Comparison of ENCODE assay signal across 13 cellular contexts in the genomic region with DNA sequence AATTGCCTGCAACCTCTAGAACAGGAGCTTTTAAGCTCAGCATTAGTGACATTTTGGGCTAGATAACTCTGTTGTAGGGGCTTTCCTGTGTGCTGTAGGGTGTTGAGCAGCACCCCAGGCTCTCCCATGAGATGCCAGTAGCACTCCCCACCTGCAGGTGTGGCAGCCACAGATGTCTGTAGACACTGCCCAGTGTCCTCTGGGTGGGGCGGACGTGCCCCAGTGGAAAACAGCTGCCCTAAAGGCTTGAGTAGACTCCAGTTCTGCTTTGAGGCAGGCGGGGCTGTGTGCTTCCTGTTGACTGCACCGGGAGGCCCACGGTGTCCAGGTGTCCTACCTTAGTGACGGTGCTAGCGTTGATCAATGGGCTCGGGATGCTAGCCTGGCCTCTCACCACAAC. TPM values are rescaled to one million over a fixed set of nuclear protein-coding genes. Genes with fewer than 3 reads are reported as not detected.
A peak's percentile ranks its signal among the peaks of the same experiment; 100 is the strongest.
DNase-seq lines count a peak whose midpoint lies in the region; ATAC-seq, FAIRE-seq and TF ChIP-seq lines count a peak whose summit lies in the region.
"Had no signal": no experiment of that assay in that cellular context is flagged by ENCODE, and none has a peak within 500 bp of the region (broad histone marks: within the 10 kb centered on the region; RNA-seq: fewer than 3 reads in every experiment).

No MANE protein-coding gene starts in this region.

- TF ChIP-seq CTCF in prostate gland (IDR thresholded peaks at IDR 0.05) = no peak

- H3K4me1 Mint-ChIP-seq in T-cell = peaks cover 54 to 71% (median 59%) of the 10 kb centered on the region in 3 donors
- H3K4me1 Mint-ChIP-seq: H9 had no signal

- no peak for TF ChIP-seq POLR2A in prostate gland (IDR thresholded peaks at IDR 0.05)

- ATAC-seq in T-cell (replicated peaks in 1 of 4) (peak in 2 of 4 experiments; percentile 25 to 29), GM21360 (IDR thresholded peaks at IDR 0.05; ENCODE audit: unreplicated experiment) (no peak)

- H3K9me3 ChIP-seq in effector memory CD4-positive, alpha-beta T cell (ENCODE audit: control insufficient read depth, low read length) = no peaks in the 10 kb centered on the region
- H3K9me3 ChIP-seq in prostate gland = no peaks in the 10 kb centered on the region

- no peaks in the 10 kb centered on the region for H3K27me3 Mint-ChIP-seq in T-cell

- DNase-seq in COLO668 (lab: John Stamatoyannopoulos, UW; ENCODE audit: unreplicated experiment) (peak; percentile 82), T-cell (peak in 9 of 34 experiments; percentile 5 to 46 (median 19)), prostate gland (ENCODE audit: low spot score) (peak; percentile 2), NCI-H2227 (lab: John Stamatoyannopoulos, UW; ENCODE audit: unreplicated experiment) (no peak), HTR-8/SVneo (ENCODE audit: insufficient read length, low spot score) (no peak)
- no peak for DNase-seq in effector memory CD4-positive, alpha-beta T cell
- DNase-seq: activated effector memory CD4-positive, alpha-beta T cell treated with anti-CD3 and anti-CD28 coated beads, Interleukin-2, amount 50 U/mL, for 16 hours; Calu3; H9; IMR-90; mammary epithelial cell; NCI-H1930 had no signal

- H3K4me3 Mint-ChIP-seq in T-cell = peak overlapping the region; percentile 39 to 86 (median 68)
- H3K4me3 Mint-ChIP-seq: H9 had no signal

- no peak for FAIRE-seq in HTR-8/SVneo (lab: Jason Lieb, UNC)

- peaks cover 41% of the 10 kb centered on the region for H3K36me3 ChIP-seq in effector memory CD4-positive, alpha-beta T cell (ENCODE audit: control insufficient read depth, insufficient read depth, low read length)
- no peaks in the 10 kb centered on the region for H3K36me3 ChIP-seq in prostate gland

- intact Hi-C loops in prostate gland (cut with DNase I) = no loop called here

- 94% methylated on average over 8 of the region's 8 CpGs for WGBS in prostate gland

- CTCF ChIA-PET in T-cell (lab: Charles Lee) = no interaction called here

- H3K27ac ChIP-seq in effector memory CD4-positive, alpha-beta T cell (ENCODE audit: insufficient read depth, low read length, poor library complexity, severe bottlenecking) = peak overlapping the region; percentile 38
- H3K27ac ChIP-seq in prostate gland = no peak overlapping the region

- H3K4me3 ChIP-seq in effector memory CD4-positive, alpha-beta T cell (ENCODE audit: insufficient read depth, low read depth, low read length, poor library complexity, severe bottlenecking) = peak overlapping the region; percentile 3
- H3K4me3 ChIP-seq in prostate gland = no peak overlapping the region

- no peaks in the 10 kb centered on the region for H3K27me3 ChIP-seq in effector memory CD4-positive, alpha-beta T cell (replicated peaks; ENCODE audit: control insufficient read depth, insufficient read depth, low read length, poor library complexity, severe bottlenecking)
- H3K27me3 ChIP-seq in prostate gland (replicated peaks; ENCODE audit: insufficient read depth) = no peaks in the 10 kb centered on the region

- H3K27ac Mint-ChIP-seq in T-cell = peak overlapping the region; percentile 94 to 95

- H3K9me3 Mint-ChIP-seq in T-cell = no peaks in the 10 kb centered on the region
- H3K9me3 Mint-ChIP-seq: H9 had no signal

- H3K36me3 Mint-ChIP-seq in T-cell = peaks cover 52% of the 10 kb centered on the region

- POLR2A ChIA-PET in T-cell (lab: Charles Lee) = no interaction called here

- peaks cover 53% of the 10 kb centered on the region for H3K4me1 ChIP-seq in effector memory CD4-positive, alpha-beta T cell (ENCODE audit: control insufficient read depth, insufficient read depth, low read length, poor library complexity, severe bottlenecking)
- H3K4me1 ChIP-seq in prostate gland (replicated peaks) = no peaks in the 10 kb centered on the region

RNA-seq across cellular contexts. Expression of a gene that starts 16.9 kb away (rescaled TPM):
- total RNA-seq in T-cell (10 to 100 TPM in 4 of 5 donors, 1 to 10 TPM in 1; 8.9 to 39.3 (median 12.3) TPM), prostate gland (10 to 100 TPM; 10.7 to 14.9 TPM)

RNA-seq across cellular contexts. Expression of a gene that starts 43.2 kb away (rescaled TPM):
- total RNA-seq in T-cell (10 to 100 TPM; 12.3 to 75.0 (median 21.1) TPM), prostate gland (10 to 100 TPM in 1 of 2 donors, 1 to 10 TPM in 1; 4.7 to 45.7 TPM)

Comparison
In these comparisons a context has a peak if more than half of its experiments do, and no peak if none do; other contexts are left out.
1. DNase-seq: peak in COLO668 (single experiment) and prostate gland (single experiment); none in effector memory CD4-positive, alpha-beta T cell (0 of 3), NCI-H2227 (single experiment) and HTR-8/SVneo (single experiment).